ENCODE assay signal across 22 cellular contexts in the genomic region with DNA sequence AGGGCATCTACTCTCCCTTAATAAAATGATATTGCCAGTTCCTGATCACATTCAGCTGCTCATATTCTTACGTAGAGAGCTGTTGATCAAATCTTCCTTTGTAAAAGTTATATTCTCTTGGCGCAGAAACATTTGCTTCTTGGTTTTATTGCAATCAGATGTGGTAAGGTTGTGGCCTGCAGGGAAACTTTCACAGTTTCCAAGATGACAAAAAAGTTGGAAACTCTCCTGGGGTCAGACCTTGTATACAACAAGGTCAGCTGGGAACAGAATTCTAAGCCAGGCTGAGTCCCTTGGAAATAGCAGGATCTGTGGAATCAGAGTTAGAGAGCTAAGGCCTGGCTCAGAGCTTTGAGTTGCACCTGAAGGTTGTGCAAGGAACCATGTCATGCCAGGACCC.
"Had no signal": no experiment of that assay in that cellular context is flagged by ENCODE, and none has a peak within 500 bp of the region (broad histone marks: within the 10 kb centered on the region; RNA-seq: fewer than 3 reads in every experiment).

No MANE protein-coding gene starts in this region.

- H3K27ac Mint-ChIP-seq: activated naive CD8-positive, alpha-beta T cell treated with anti-CD3 and anti-CD28 coated beads, Interleukin-2, amount 10 ng/mL, durations not matched to agents 7 days and 5 days; T-helper 2 cell treated with Interferon-gamma antibody and Interleukin-4, amounts not matched to agents 5 μg/mL and 100 μg/mL, for 36 hours had no signal

- H3K4me1 ChIP-seq: breast epithelium had no signal

- H3K36me3 Mint-ChIP-seq: natural killer cell had no signal

- DNase-seq: activated CD4-positive, CD25-positive, alpha-beta regulatory T cell; activated gamma-delta T cell; activated naive CD8-positive, alpha-beta T cell treated with anti-CD3 and anti-CD28 coated beads, Interleukin-2, amount 10 ng/mL, durations not matched to agents 7 days and 5 days; activated T-cell treated with anti-CD3 and anti-CD28 coated beads, Interleukin-2, amount 50 U/mL, for 4 hours; aorta; cerebellar nuclear complex; effector CD8-positive, alpha-beta T cell; glutamatergic neuron; hypothalamus; kidney; left ventricle myocardium inferior; mucosa of descending colon; natural killer cell; occipital lobe; right cardiac atrium; small intestine; stimulated activated CD4-positive, alpha-beta T cell treated with anti-CD3 and anti-CD28 coated beads, Interleukin-4, amount 100 ng/mL, for 24 hours; stimulated activated naive CD4-positive, alpha-beta T cell had no signal

- H3K9me3 Mint-ChIP-seq: activated T-cell treated with anti-CD3 and anti-CD28 coated beads, Interleukin-2, amount 50 U/mL, for 4 hours; natural killer cell had no signal

- H3K36me3 ChIP-seq: breast epithelium, left ventricle myocardium inferior, tibial nerve, vagina had no signal

- H3K4me3 Mint-ChIP-seq: activated naive CD8-positive, alpha-beta T cell treated with anti-CD3 and anti-CD28 coated beads, Interleukin-2, amount 10 ng/mL, durations not matched to agents 7 days and 5 days; activated T-cell treated with anti-CD3 and anti-CD28 coated beads, Interleukin-2, amount 50 U/mL, for 4 hours; natural killer cell; T-helper 2 cell treated with Interferon-gamma antibody and Interleukin-4, amounts not matched to agents 5 μg/mL and 100 μg/mL, for 36 hours had no signal

- H3K9me3 ChIP-seq: breast epithelium, left ventricle myocardium inferior, mucosa of descending colon, tibial nerve, vagina had no signal

- ATAC-seq: activated T-cell treated with anti-CD3 and anti-CD28 coated beads, Interleukin-2, amount 50 U/mL, for 4 hours; mucosa of descending colon; natural killer cell; right cardiac atrium had no signal

- H3K27me3 ChIP-seq: breast epithelium, tibial nerve, vagina had no signal

- H3K27me3 Mint-ChIP-seq: activated naive CD8-positive, alpha-beta T cell treated with anti-CD3 and anti-CD28 coated beads, Interleukin-2, amount 10 ng/mL, durations not matched to agents 7 days and 5 days had no signal

- H3K27ac ChIP-seq: left ventricle myocardium inferior, tibial nerve had no signal

- H3K4me3 ChIP-seq: breast epithelium, left ventricle myocardium inferior, mucosa of descending colon, tibial nerve, vagina had no signal
